Comparison of ENCODE assay signal across 20 cellular contexts in genomic region chr5:135054546-135054945, GRCh38. TPM values are rescaled to one million over a fixed set of nuclear protein-coding genes. Genes with fewer than 3 reads are reported as not detected.
"Had no signal": no experiment of that assay in that cellular context is flagged by ENCODE, and none has a peak within 500 bp of the region (broad histone marks: within the 10 kb centered on the region; RNA-seq: fewer than 3 reads in every experiment).

No MANE protein-coding gene starts in this region.

- H3K27ac Mint-ChIP-seq: activated CD4-positive, alpha-beta memory T cell treated with anti-CD3 and anti-CD28 coated beads for 36 hours; activated naive CD4-positive, alpha-beta T cell treated with anti-CD3 and anti-CD28 coated beads, Interleukin-2, amount 50 U/mL, for 24 hours; activated T-helper 17 cell treated with anti-CD3 and anti-CD28 coated beads, Interleukin-2, amount 50 U/mL, for 72 hours; T-helper 1 cell treated with Interleukin-12 subunit alpha and Interleukin-12 subunit beta and Interleukin-4 antibody, amounts not matched to agents 30 μg/mL and 1 μg/mL, for 36 hours had no signal

- H3K4me3 Mint-ChIP-seq: activated CD4-positive, alpha-beta memory T cell treated with anti-CD3 and anti-CD28 coated beads for 36 hours; activated naive CD4-positive, alpha-beta T cell treated with anti-CD3 and anti-CD28 coated beads, Interleukin-2, amount 50 U/mL, for 24 hours; activated T-cell treated with anti-CD3 and anti-CD28 coated beads, Interleukin-2, amount 50 U/mL, for 4 hours; activated T-helper 17 cell treated with anti-CD3 and anti-CD28 coated beads, Interleukin-2, amount 50 U/mL, for 72 hours; T-helper 1 cell treated with Interleukin-12 subunit alpha and Interleukin-12 subunit beta and Interleukin-4 antibody, amounts not matched to agents 30 μg/mL and 1 μg/mL, for 36 hours had no signal

- H3K9me3 Mint-ChIP-seq: activated CD4-positive, alpha-beta memory T cell treated with anti-CD3 and anti-CD28 coated beads for 36 hours; activated naive CD4-positive, alpha-beta T cell treated with anti-CD3 and anti-CD28 coated beads, Interleukin-2, amount 50 U/mL, for 24 hours; activated T-cell treated with anti-CD3 and anti-CD28 coated beads, Interleukin-2, amount 50 U/mL, for 4 hours; activated T-helper 17 cell treated with anti-CD3 and anti-CD28 coated beads, Interleukin-2, amount 50 U/mL, for 72 hours; T-helper 1 cell treated with Interleukin-12 subunit alpha and Interleukin-12 subunit beta and Interleukin-4 antibody, amounts not matched to agents 30 μg/mL and 1 μg/mL, for 36 hours had no signal

- H3K36me3 Mint-ChIP-seq: activated CD4-positive, alpha-beta memory T cell treated with anti-CD3 and anti-CD28 coated beads for 36 hours; activated naive CD4-positive, alpha-beta T cell treated with anti-CD3 and anti-CD28 coated beads, Interleukin-2, amount 50 U/mL, for 24 hours had no signal

- ATAC-seq: activated CD4-positive, CD25-positive, alpha-beta regulatory T cell treated with anti-CD3 and anti-CD28 coated beads, Interleukin-2, amount 50 U/mL, for 24 hours; activated T-cell treated with anti-CD3 and anti-CD28 coated beads, Interleukin-2, amount 50 U/mL, for 4 hours; activated T-helper 17 cell treated with anti-CD3 and anti-CD28 coated beads, Interleukin-2, amount 50 U/mL, for 72 hours; foreskin keratinocyte; left lung; mucosa of descending colon; pancreas had no signal

- H3K4me1 Mint-ChIP-seq: activated naive CD4-positive, alpha-beta T cell treated with anti-CD3 and anti-CD28 coated beads, Interleukin-2, amount 50 U/mL, for 24 hours; activated T-helper 17 cell treated with anti-CD3 and anti-CD28 coated beads, Interleukin-2, amount 50 U/mL, for 72 hours had no signal

- DNase-seq: activated CD4-positive, alpha-beta memory T cell treated with anti-CD3 and anti-CD28 coated beads for 36 hours; activated CD4-positive, alpha-beta T cell treated with anti-CD3 and anti-CD28 coated beads for 48 hours; activated T-cell treated with anti-CD3 and anti-CD28 coated beads, Interleukin-2, amount 50 U/mL, for 4 hours; central memory CD4-positive, alpha-beta T cell; dermis blood vessel endothelial cell; effector CD4-positive, alpha-beta T cell; foreskin keratinocyte; mucosa of descending colon; pancreas; sigmoid colon; stimulated activated CD4-positive, alpha-beta T cell treated with anti-CD3 and anti-CD28 coated beads, Interleukin-1b, Interleukin-23, amount 100 ng/mL, for 48 hours; stimulated activated naive CD4-positive, alpha-beta T cell treated with Interleukin-2 at 50 U/mL for 16 hours; T-helper 9 cell; WERI-Rb-1 had no signal

RNA-seq across cellular contexts. Expression of gene PITX1, which starts 20.5 kb away (rescaled TPM):
- total RNA-seq: activated T-helper 17 cell treated with anti-CD3 and anti-CD28 coated beads, Interleukin-2, amount 50 U/mL, for 72 hours had no signal
- polyA plus RNA-seq: neural cell had no signal
